Comparison of ENCODE assay signal across 15 cellular contexts in the genomic region with DNA sequence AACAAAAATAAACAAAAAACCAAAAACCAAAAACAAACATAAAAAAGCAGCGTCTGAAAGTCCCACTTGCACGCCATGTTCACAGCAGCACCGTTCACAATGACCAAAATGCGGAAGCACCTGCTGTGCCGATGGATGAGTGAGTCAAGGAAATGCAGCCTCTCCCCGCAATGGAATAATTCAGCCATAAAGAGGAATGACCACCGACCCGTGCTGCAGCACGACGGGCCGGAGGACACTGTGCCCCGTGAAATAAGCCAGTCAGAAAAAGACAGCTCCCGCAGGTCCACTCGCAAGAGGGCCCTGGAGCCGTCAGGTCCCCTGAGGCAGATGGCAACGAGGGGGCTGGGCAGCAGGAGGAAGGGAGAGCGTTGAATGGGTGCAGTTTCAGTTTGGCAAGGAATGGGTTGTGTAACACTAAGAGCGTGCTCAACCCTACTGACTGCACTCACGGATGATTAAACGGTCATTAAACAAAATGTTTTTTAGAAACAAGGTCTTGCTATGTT. TPM values are rescaled to one million over a fixed set of nuclear protein-coding genes. Genes with fewer than 3 reads are reported as not detected.
DNase-seq lines count a peak whose midpoint lies in the region; ATAC-seq and TF ChIP-seq lines count a peak whose summit lies in the region.
"Had no signal": no experiment of that assay in that cellular context is flagged by ENCODE, and none has a peak within 500 bp of the region (broad histone marks: within the 10 kb centered on the region; RNA-seq: fewer than 3 reads in every experiment).

No MANE protein-coding gene starts in this region.

- POLR2A ChIA-PET in WTC11 (lab: Charles Lee) = no interaction called here
- POLR2A ChIA-PET in naive thymus-derived CD4-positive, alpha-beta T cell (lab: Charles Lee) = interaction anchor here (1.3 kb wide), 1 partner anchor 49 kb away, joined by 3 read pairs; no protein-coding TSS in a partner anchor

- no peak for DNase-seq in WTC11 (ENCODE audit: low spot score)
- no peak for DNase-seq in naive thymus-derived CD4-positive, alpha-beta T cell
- DNase-seq in AG20443 (ENCODE audit: low spot score) = no peak
- DNase-seq in DMS79 treated with DMSO at 0.1 percent for 48 hours (lab: John Stamatoyannopoulos, UW) = no peak
- DNase-seq: activated gamma-delta T cell treated with Interleukin-2 at 50 U/mL for 16 hours; CD8-positive, alpha-beta memory T cell; cortex of kidney; left cardiac atrium; NCI-H446 had no signal

- H3K4me2 ChIP-seq in BLaER1 treated with 17β-estradiol and CSF1 and Interleukin-3, amounts not matched to agents 10 nM and 100 nM = peak overlapping the region; percentile 94 to 99 (median 98)

- H3K9ac ChIP-seq in BLaER1 treated with 17β-estradiol and CSF1 and Interleukin-3, amounts not matched to agents 10 nM and 100 nM = peak overlapping the region; percentile 95 to 99 (median 99)

- TF ChIP-seq CTCF in WTC11 (IDR thresholded peaks at IDR 0.05) = no peak

- H3K27me3 ChIP-seq in BLaER1 treated with 17β-estradiol and CSF1 and Interleukin-3, amounts not matched to agents 10 nM and 100 nM = no peaks in the 10 kb centered on the region
- H3K27me3 ChIP-seq in naive thymus-derived CD4-positive, alpha-beta T cell (ENCODE audit: control insufficient read depth in 2 of 2, insufficient read depth in 2 of 2, low read length in 2 of 2) = no peaks in the 10 kb centered on the region

- H3K27me3 Mint-ChIP-seq in WTC11 (ENCODE audit: low read depth) = no peaks in the 10 kb centered on the region
- H3K27me3 Mint-ChIP-seq in naive thymus-derived CD4-positive, alpha-beta T cell = no peaks in the 10 kb centered on the region
- H3K27me3 Mint-ChIP-seq: CD8-positive, alpha-beta memory T cell had no signal

- intact Hi-C loops in naive thymus-derived CD4-positive, alpha-beta T cell (cut with micrococcal nuclease) = loop anchor here in 1 of 2 donors (10.0 kb wide), 1 partner anchor 65 kb away; a partner anchor contains a TSS

- peak overlapping the region; percentile 93; the same call in 1 of the 2 replicates for H3K27ac Mint-ChIP-seq in WTC11
- peak overlapping the region in 1 of 9 donors; percentile 42 for H3K27ac Mint-ChIP-seq in naive thymus-derived CD4-positive, alpha-beta T cell

- ATAC-seq in HG02798 (IDR thresholded peaks at IDR 0.05; ENCODE audit: poor library complexity, unreplicated experiment) (peak; percentile 30), WTC11 (no peak), HG02840 (IDR thresholded peaks at IDR 0.05; ENCODE audit: low FRiP score, unreplicated experiment) (no peak), HG03045 (IDR thresholded peaks at IDR 0.05; ENCODE audit: unreplicated experiment) (no peak)
- ATAC-seq in naive thymus-derived CD4-positive, alpha-beta T cell = peak; percentile 54
- ATAC-seq: activated CD4-positive, CD25-positive, alpha-beta regulatory T cell treated with anti-CD3 and anti-CD28 coated beads, Interleukin-2, amount 50 U/mL, for 24 hours; left cardiac atrium had no signal

- H3K4me1 ChIP-seq in BLaER1 treated with 17β-estradiol and CSF1 and Interleukin-3, amounts not matched to agents 10 nM and 100 nM = peaks cover 71 to 91% (median 83%) of the 10 kb centered on the region in 10 experiments
- peaks cover 8 to 14% of the 10 kb centered on the region in 2 donors for H3K4me1 ChIP-seq in naive thymus-derived CD4-positive, alpha-beta T cell (ENCODE audit: control insufficient read depth in 2 of 2, insufficient read depth in 2 of 2, low read length in 2 of 2)

- no peaks in the 10 kb centered on the region for H3K9me3 Mint-ChIP-seq in WTC11
- no peaks in the 10 kb centered on the region for H3K9me3 Mint-ChIP-seq in naive thymus-derived CD4-positive, alpha-beta T cell
- H3K9me3 Mint-ChIP-seq: CD8-positive, alpha-beta memory T cell had no signal

- CTCF ChIA-PET in WTC11 (lab: Charles Lee) = no interaction called here
- CTCF ChIA-PET in naive thymus-derived CD4-positive, alpha-beta T cell (lab: Charles Lee) = no interaction called here

- H3K4me3 Mint-ChIP-seq in WTC11 = no peak overlapping the region
- H3K4me3 Mint-ChIP-seq in naive thymus-derived CD4-positive, alpha-beta T cell = peak overlapping the region in 4 of 10 donors; percentile 35 to 64 (median 48)

- H3K36me3 ChIP-seq in BLaER1 treated with 17β-estradiol and CSF1 and Interleukin-3, amounts not matched to agents 10 nM and 100 nM = peaks cover 13 to 28% (median 19%) of the 10 kb centered on the region in 11 experiments; a peak in 21 of 22 replicates
- H3K36me3 ChIP-seq in naive thymus-derived CD4-positive, alpha-beta T cell (ENCODE audit: control insufficient read depth in 2 of 3, insufficient read depth in 3 of 3, low read length in 3 of 3) = peaks cover 0 to 6% (median 4%) of the 10 kb centered on the region in 3 experiments

- peak overlapping the region; percentile 90 to 100 (median 99) for H3K27ac ChIP-seq in BLaER1 treated with 17β-estradiol and CSF1 and Interleukin-3, amounts not matched to agents 10 nM and 100 nM
- H3K27ac ChIP-seq in naive thymus-derived CD4-positive, alpha-beta T cell (ENCODE audit: low read depth, low read length) = no peak overlapping the region

- peaks cover 4% of the 10 kb centered on the region for H3K4me1 Mint-ChIP-seq in WTC11
- peaks cover 14 to 49% (median 41%) of the 10 kb centered on the region in 7 donors for H3K4me1 Mint-ChIP-seq in naive thymus-derived CD4-positive, alpha-beta T cell

- no peaks in the 10 kb centered on the region for H3K36me3 Mint-ChIP-seq in WTC11
- H3K36me3 Mint-ChIP-seq in naive thymus-derived CD4-positive, alpha-beta T cell = no peaks in the 10 kb centered on the region

- H3K4me3 ChIP-seq in BLaER1 treated with 17β-estradiol and CSF1 and Interleukin-3, amounts not matched to agents 10 nM and 100 nM = peak overlapping the region; percentile 58 to 98 (median 92)
- no peak overlapping the region for H3K4me3 ChIP-seq in naive thymus-derived CD4-positive, alpha-beta T cell (ENCODE audit: low read length)

- H4K20me1 ChIP-seq in BLaER1 treated with 17β-estradiol and CSF1 and Interleukin-3, amounts not matched to agents 10 nM and 100 nM = peaks cover 0 to 84% (median 22%) of the 10 kb centered on the region in 11 experiments; a peak in 13 of 22 replicates

- peaks cover 0 to 11% (median 0%) of the 10 kb centered on the region in 11 experiments; a peak in 1 of 22 replicates for H3K9me3 ChIP-seq in BLaER1 treated with 17β-estradiol and CSF1 and Interleukin-3, amounts not matched to agents 10 nM and 100 nM (replicated peaks in 1 of 11)
- no peaks in the 10 kb centered on the region for H3K9me3 ChIP-seq in naive thymus-derived CD4-positive, alpha-beta T cell (ENCODE audit: control insufficient read depth in 2 of 3, low read length in 3 of 3)

TF ChIP-seq in WTC11, 78 proteins besides CTCF, POLR2A, EP300 and RAD21:
- no peak for TF ChIP-seq ZNF423 (CRISPR knock-in tag; IDR thresholded peaks at IDR 0.05)

RNA-seq across cellular contexts. Expression of a gene that starts 5.1 kb away (rescaled TPM):
- total RNA-seq in WTC11 (2021) = 80.6 to 94.1 TPM (median 90.0 TPM) in 3 replicates
- total RNA-seq in naive thymus-derived CD4-positive, alpha-beta T cell = 100 to 1,000 TPM in 4 of 5 experiments, 10 to 100 TPM in 1; 74.8 to 140 (median 115) TPM
- 10 to 100 TPM; 17.0 to 35.1 TPM for polyA plus RNA-seq in naive thymus-derived CD4-positive, alpha-beta T cell

RNA-seq across cellular contexts. Expression of a gene that starts 19.0 kb away (rescaled TPM):
- total RNA-seq in WTC11 (2021) = 0.16 to 0.26 TPM (median 0.18 TPM) in 3 replicates
- total RNA-seq in naive thymus-derived CD4-positive, alpha-beta T cell = under 1 TPM in 2 of 5 experiments, not detected in 3; 0.24 to 0.64 TPM
- polyA plus RNA-seq in naive thymus-derived CD4-positive, alpha-beta T cell = not detected
- total RNA-seq: CD8-positive, alpha-beta memory T cell had no signal
- polyA plus RNA-seq: CD8-positive, alpha-beta memory T cell had no signal

RNA-seq across cellular contexts. Expression of a gene that starts 23.4 kb away (rescaled TPM):
- 67.8 to 86.7 TPM (median 71.6 TPM) in 3 replicates for total RNA-seq in WTC11 (2021)
- 10 to 100 TPM; 46.9 to 58.9 (median 50.3) TPM for total RNA-seq in naive thymus-derived CD4-positive, alpha-beta T cell
- 10 to 100 TPM; 10.5 to 18.7 TPM for polyA plus RNA-seq in naive thymus-derived CD4-positive, alpha-beta T cell

RNA-seq across cellular contexts. Expression of a gene that starts 25.4 kb away (rescaled TPM):
- total RNA-seq in WTC11 (2021) = 0.46 to 1.2 TPM (median 1.1 TPM) in 3 replicates
- total RNA-seq in naive thymus-derived CD4-positive, alpha-beta T cell = 10 to 100 TPM in 2 of 5 experiments, 1 to 10 TPM in 3; 3.6 to 19.1 (median 8.9) TPM
- polyA plus RNA-seq in naive thymus-derived CD4-positive, alpha-beta T cell = not detected
- polyA plus RNA-seq: CD8-positive, alpha-beta memory T cell had no signal

RNA-seq across cellular contexts. Expression of a gene that starts 38.9 kb away (rescaled TPM):
- not detected in 3 replicates for total RNA-seq in WTC11 (2021)
- 1 to 10 TPM in 2 of 5 experiments, under 1 TPM in 2, not detected in 1; 0.77 to 3.4 (median 1.7) TPM for total RNA-seq in naive thymus-derived CD4-positive, alpha-beta T cell
- polyA plus RNA-seq in naive thymus-derived CD4-positive, alpha-beta T cell = not detected
- total RNA-seq: left cardiac atrium, ureter had no signal
- polyA plus RNA-seq: CD8-positive, alpha-beta memory T cell had no signal

Comparison
In these comparisons a context has a peak if more than half of its experiments do, and no peak if none do; other contexts are left out.
1. ATAC-seq: peak in HG02798 (single experiment) and naive thymus-derived CD4-positive, alpha-beta T cell (single experiment); none in WTC11 (single experiment), HG02840 (single experiment) and HG03045 (single experiment).